ENCODE assay signal across 27 cellular contexts in genomic region chrX:129731228-129731627, GRCh38. TPM values are rescaled to one million over a fixed set of nuclear protein-coding genes. Genes with fewer than 3 reads are reported as not detected.
DNase-seq lines count a peak whose midpoint lies in the region; ATAC-seq and TF ChIP-seq lines count a peak whose summit lies in the region.
"Had no signal": no experiment of that assay in that cellular context is flagged by ENCODE, and none has a peak within 500 bp of the region (broad histone marks: within the 10 kb centered on the region; RNA-seq: fewer than 3 reads in every experiment).

No MANE protein-coding gene starts in this region.

- peaks cover 32% of the 10 kb centered on the region for H3K4me1 Mint-ChIP-seq in activated CD4-positive, alpha-beta memory T cell treated with anti-CD3 and anti-CD28 coated beads, Interleukin-2, amount 10 ng/mL, durations not matched to agents 7 days and 5 days
- H3K4me1 Mint-ChIP-seq in activated CD4-positive, alpha-beta memory T cell treated with anti-CD3 and anti-CD28 coated beads for 36 hours (ENCODE audit: low read depth), result peaks cover 24% of the 10 kb centered on the region

- H3K4me1 ChIP-seq in DND-41 (ENCODE audit: insufficient read depth, low read length) (peaks cover 82% of the 10 kb centered on the region), left lung (no peaks in the 10 kb centered on the region)
- H3K4me1 ChIP-seq: psoas muscle, vagina had no signal

- H3K36me3 Mint-ChIP-seq in activated CD4-positive, alpha-beta memory T cell treated with anti-CD3 and anti-CD28 coated beads, Interleukin-2, amount 10 ng/mL, durations not matched to agents 7 days and 5 days (ENCODE audit: low read depth), result no peaks in the 10 kb centered on the region
- no peaks in the 10 kb centered on the region for H3K36me3 Mint-ChIP-seq in activated CD4-positive, alpha-beta memory T cell treated with anti-CD3 and anti-CD28 coated beads for 36 hours
- H3K36me3 Mint-ChIP-seq: activated CD8-positive, alpha-beta memory T cell treated with anti-CD3 and anti-CD28 coated beads, Interleukin-2, amount 10 ng/mL, durations not matched to agents 7 days and 5 days had no signal

- no peak overlapping the region for H3K4me2 ChIP-seq in DND-41 (ENCODE audit: insufficient read depth, low read length)

- no peak for DNase-seq in activated CD4-positive, alpha-beta memory T cell treated with anti-CD3 and anti-CD28 coated beads, Interleukin-2, amount 10 ng/mL, durations not matched to agents 7 days and 5 days
- no peak for DNase-seq in activated CD4-positive, alpha-beta memory T cell treated with anti-CD3 and anti-CD28 coated beads for 36 hours
- DNase-seq in DND-41 (no peak), SKM-1 (lab: John Stamatoyannopoulos, UW; ENCODE audit: unreplicated experiment) (peak; percentile 22), left lung (no peak), GDM1 (lab: John Stamatoyannopoulos, UW) (no peak)
- DNase-seq: activated CD4-positive, CD25-positive, alpha-beta regulatory T cell; activated CD8-positive, alpha-beta memory T cell treated with anti-CD3 and anti-CD28 coated beads, Interleukin-2, amount 10 ng/mL, durations not matched to agents 7 days and 5 days; amniotic stem cell; CD4-positive, alpha-beta T cell; DMS 273 treated with DMSO at 0.1 percent for 48 hours; HCEC 1CT; kidney; NCI-H1092; NCI-H2029; NCI-H2227 treated with DMSO at 0.1 percent for 48 hours; NCI-H774; PC-3; psoas muscle; SHP77 had no signal

- H3K9me3 ChIP-seq in DND-41 (ENCODE audit: insufficient read depth, low read length, severe bottlenecking) (no peaks in the 10 kb centered on the region), left lung (no peaks in the 10 kb centered on the region)
- H3K9me3 ChIP-seq: psoas muscle, vagina had no signal

- no peak for TF ChIP-seq CTCF in DND-41 (IDR thresholded peaks at IDR 0.05; ENCODE audit: borderline replicate concordance, extremely low read depth, low read length, poor library complexity, severe bottlenecking)
- TF ChIP-seq CTCF in left lung (IDR thresholded peaks at IDR 0.05), result no peak

- no peak overlapping the region for H3K4me3 Mint-ChIP-seq in activated CD4-positive, alpha-beta memory T cell treated with anti-CD3 and anti-CD28 coated beads, Interleukin-2, amount 10 ng/mL, durations not matched to agents 7 days and 5 days
- H3K4me3 Mint-ChIP-seq in activated CD4-positive, alpha-beta memory T cell treated with anti-CD3 and anti-CD28 coated beads for 36 hours, result no peak overlapping the region
- H3K4me3 Mint-ChIP-seq: activated CD8-positive, alpha-beta memory T cell treated with anti-CD3 and anti-CD28 coated beads, Interleukin-2, amount 10 ng/mL, durations not matched to agents 7 days and 5 days; CD4-positive, alpha-beta T cell had no signal

- no peaks in the 10 kb centered on the region for H3K27me3 Mint-ChIP-seq in activated CD4-positive, alpha-beta memory T cell treated with anti-CD3 and anti-CD28 coated beads, Interleukin-2, amount 10 ng/mL, durations not matched to agents 7 days and 5 days
- H3K27me3 Mint-ChIP-seq in activated CD4-positive, alpha-beta memory T cell treated with anti-CD3 and anti-CD28 coated beads for 36 hours, result no peaks in the 10 kb centered on the region
- H3K27me3 Mint-ChIP-seq: activated CD8-positive, alpha-beta memory T cell treated with anti-CD3 and anti-CD28 coated beads, Interleukin-2, amount 10 ng/mL, durations not matched to agents 7 days and 5 days; CD4-positive, alpha-beta T cell had no signal

- no peak overlapping the region for H2AFZ ChIP-seq in DND-41 (ENCODE audit: low read depth, low read length)

- no peak for ATAC-seq in DND-41 (ENCODE audit: insufficient read depth, low read depth)
- peak; percentile 24 for ATAC-seq in left lung
- ATAC-seq in GM21390 (IDR thresholded peaks at IDR 0.05; ENCODE audit: unreplicated experiment), result no peak
- no peak for ATAC-seq in GM19397 (IDR thresholded peaks at IDR 0.05; ENCODE audit: unreplicated experiment)
- ATAC-seq: activated CD8-positive, alpha-beta memory T cell treated with anti-CD3 and anti-CD28 coated beads, Interleukin-2, amount 10 ng/mL, durations not matched to agents 7 days and 5 days; PC-3; psoas muscle had no signal

- peaks cover 2% of the 10 kb centered on the region for H3K9me3 Mint-ChIP-seq in activated CD4-positive, alpha-beta memory T cell treated with anti-CD3 and anti-CD28 coated beads, Interleukin-2, amount 10 ng/mL, durations not matched to agents 7 days and 5 days
- no peaks in the 10 kb centered on the region for H3K9me3 Mint-ChIP-seq in activated CD4-positive, alpha-beta memory T cell treated with anti-CD3 and anti-CD28 coated beads for 36 hours
- H3K9me3 Mint-ChIP-seq: CD4-positive, alpha-beta T cell had no signal

- peak overlapping the region; percentile 45 for H3K27ac Mint-ChIP-seq in activated CD4-positive, alpha-beta memory T cell treated with anti-CD3 and anti-CD28 coated beads, Interleukin-2, amount 10 ng/mL, durations not matched to agents 7 days and 5 days
- H3K27ac Mint-ChIP-seq in activated CD4-positive, alpha-beta memory T cell treated with anti-CD3 and anti-CD28 coated beads for 36 hours, result no peak overlapping the region
- H3K27ac Mint-ChIP-seq: activated CD8-positive, alpha-beta memory T cell treated with anti-CD3 and anti-CD28 coated beads, Interleukin-2, amount 10 ng/mL, durations not matched to agents 7 days and 5 days; CD4-positive, alpha-beta T cell had no signal

- no peaks in the 10 kb centered on the region for H3K79me2 ChIP-seq in DND-41 (ENCODE audit: insufficient read depth, low read length)

- H3K4me3 ChIP-seq in DND-41 (ENCODE audit: low read depth in 1 of 2, low read length in 2 of 2) (no peak overlapping the region), left lung (no peak overlapping the region)
- H3K4me3 ChIP-seq: coronary artery, lung, psoas muscle, vagina had no signal

- no peaks in the 10 kb centered on the region for H3K27me3 ChIP-seq in DND-41 (ENCODE audit: insufficient read depth, low read length, poor library complexity)
- peaks cover 0 to 4% of the 10 kb centered on the region in 2 donors for H3K27me3 ChIP-seq in left lung
- H3K27me3 ChIP-seq: vagina had no signal

- POLR2A ChIA-PET in activated CD4-positive, alpha-beta memory T cell treated with anti-CD3 and anti-CD28 coated beads, Interleukin-2, amount 10 ng/mL, durations not matched to agents 7 days and 5 days (lab: Charles Lee), result no interaction called here
- POLR2A ChIA-PET in activated CD4-positive, alpha-beta memory T cell treated with anti-CD3 and anti-CD28 coated beads for 36 hours (lab: Charles Lee), result no interaction called here

- intact Hi-C loops in activated CD4-positive, alpha-beta memory T cell treated with anti-CD3 and anti-CD28 coated beads for 36 hours (cut with micrococcal nuclease), result no loop called here
- intact Hi-C loops in left lung (cut with DNase I), result no loop called here

- CTCF ChIA-PET in activated CD4-positive, alpha-beta memory T cell treated with anti-CD3 and anti-CD28 coated beads, Interleukin-2, amount 10 ng/mL, durations not matched to agents 7 days and 5 days (lab: Charles Lee), result no interaction called here
- CTCF ChIA-PET in activated CD4-positive, alpha-beta memory T cell treated with anti-CD3 and anti-CD28 coated beads for 36 hours (lab: Charles Lee), result no interaction called here

- H3K36me3 ChIP-seq in DND-41 (ENCODE audit: insufficient read depth, low read length), result no peaks in the 10 kb centered on the region
- no peaks in the 10 kb centered on the region for H3K36me3 ChIP-seq in left lung
- H3K36me3 ChIP-seq: vagina had no signal

- H3K9ac ChIP-seq in DND-41 (ENCODE audit: low read depth, low read length), result no peak overlapping the region

- no peaks in the 10 kb centered on the region for H4K20me1 ChIP-seq in DND-41 (ENCODE audit: insufficient read depth, low read length)

- H3K27ac ChIP-seq in DND-41 (ENCODE audit: low read length) (peak overlapping the region; percentile 88), left lung (peak overlapping the region in 1 of 2 donors; percentile 70)
- H3K27ac ChIP-seq: coronary artery, psoas muscle, vagina had no signal

RNA-seq across cellular contexts. Expression of gene XPNPEP2, which starts 7.6 kb away (rescaled TPM):
- 1 to 10 TPM; 1.7 to 2.1 TPM for total RNA-seq in activated CD4-positive, alpha-beta memory T cell treated with anti-CD3 and anti-CD28 coated beads, Interleukin-2, amount 10 ng/mL, durations not matched to agents 7 days and 5 days
- under 1 TPM; 0.80 to 0.93 TPM for total RNA-seq in activated CD4-positive, alpha-beta memory T cell treated with anti-CD3 and anti-CD28 coated beads for 36 hours
- 1 to 10 TPM; 2.6 to 2.9 TPM for total RNA-seq in left lung
- total RNA-seq: bronchial epithelial cell, G401, PC-3 had no signal

RNA-seq across cellular contexts. Expression of gene SASH3, which starts 48.5 kb away (rescaled TPM):
- total RNA-seq in activated CD4-positive, alpha-beta memory T cell treated with anti-CD3 and anti-CD28 coated beads, Interleukin-2, amount 10 ng/mL, durations not matched to agents 7 days and 5 days, result 100 to 1,000 TPM; 229 to 245 TPM
- 100 to 1,000 TPM; 126 to 133 TPM for total RNA-seq in activated CD4-positive, alpha-beta memory T cell treated with anti-CD3 and anti-CD28 coated beads for 36 hours
- total RNA-seq in left lung, result 10 to 100 TPM; 17.1 to 62.9 TPM
- total RNA-seq: bronchial epithelial cell, G401, PC-3 had no signal
